ENCODE assay signal across 7 cellular contexts in genomic region chr10:75211007-75211735, GRCh38. TPM values are rescaled to one million over a fixed set of nuclear protein-coding genes. Genes with fewer than 3 reads are reported as not detected.
A peak's percentile ranks its signal among the peaks of the same experiment; 100 is the strongest.
DNase-seq lines count a peak whose midpoint lies in the region; ATAC-seq and TF ChIP-seq lines count a peak whose summit lies in the region.

No MANE protein-coding gene starts in this region.

- H3K4me1 Mint-ChIP-seq in neural crest cell: peaks cover 21% of the 10 kb centered on the region

- H3K36me3 Mint-ChIP-seq in neural crest cell (ENCODE audit: low read depth): peaks cover 8% of the 10 kb centered on the region

- ATAC-seq in HG02759 (IDR thresholded peaks at IDR 0.05; ENCODE audit: unreplicated experiment): no peak

- TF ChIP-seq POLR2A in esophagus squamous epithelium (IDR thresholded peaks at IDR 0.05): peak in 2 of 4 donors; percentile 6 to 18

- intact Hi-C loops in esophagus squamous epithelium (cut with DNase I): no loop called here

- H3K4me3 ChIP-seq in GM08714 (ENCODE audit: low read length) (peak overlapping the region; percentile 99), HUES64 (ENCODE audit: low read length) (peak overlapping the region; percentile 94), esophagus squamous epithelium (peak overlapping the region; percentile 86 to 96 (median 95))

- WGBS in HUES64: under 1% methylated on average over 38 of the region's 38 CpGs
- 0% methylated on average over 12 to 27 of the region's 38 CpGs for WGBS in esophagus squamous epithelium, 2 donors

- DNase-seq in activated CD4-positive, alpha-beta T cell treated with anti-CD3 and anti-CD28 coated beads, Interleukin-2, amount 50 U/mL, for 4 hours: peak; percentile 25 to 32
- no peak for DNase-seq in esophagus squamous epithelium (lab: John Stamatoyannopoulos, UW)
- no peak for DNase-seq in neural crest cell (ENCODE audit: low read depth, low spot score)
- no peak for DNase-seq in DMS79 treated with DMSO at 0.1 percent for 48 hours (lab: John Stamatoyannopoulos, UW)

- H3K9ac ChIP-seq in HUES64 (ENCODE audit: low read depth, low read length): peak overlapping the region; percentile 93

- TF ChIP-seq CTCF in esophagus squamous epithelium (IDR thresholded peaks at IDR 0.05): no peak
- no peak for TF ChIP-seq CTCF in neural crest cell (conservative IDR thresholded peaks at IDR 0.05)

- peak overlapping the region; percentile 99 for H3K27ac ChIP-seq in HUES64 (ENCODE audit: low read depth, low read length)
- H3K27ac ChIP-seq in esophagus squamous epithelium: peak overlapping the region; percentile 97 to 100 (median 98)

- no peaks in the 10 kb centered on the region for H3K27me3 Mint-ChIP-seq in neural crest cell (ENCODE audit: low read depth)

- H3K4me3 Mint-ChIP-seq in neural crest cell: peak overlapping the region; percentile 91

- peak overlapping the region; percentile 93 for H3K27ac Mint-ChIP-seq in neural crest cell (ENCODE audit: unreplicated experiment)

- no peaks in the 10 kb centered on the region for H3K27me3 ChIP-seq in HUES64 (ENCODE audit: insufficient read depth, low read length)
- H3K27me3 ChIP-seq in esophagus squamous epithelium: no peaks in the 10 kb centered on the region

- peaks cover 22% of the 10 kb centered on the region for H3K4me1 ChIP-seq in HUES64 (ENCODE audit: insufficient read depth, low read length)
- peaks cover 13 to 88% (median 72%) of the 10 kb centered on the region in 3 donors for H3K4me1 ChIP-seq in esophagus squamous epithelium

- H3K9me3 ChIP-seq in HUES64 (ENCODE audit: insufficient read depth, low read depth, low read length) (no peaks in the 10 kb centered on the region), esophagus squamous epithelium (no peaks in the 10 kb centered on the region)

- peaks cover 46% of the 10 kb centered on the region for H3K36me3 ChIP-seq in HUES64 (ENCODE audit: insufficient read depth, low read length)
- H3K36me3 ChIP-seq in esophagus squamous epithelium: peaks cover 8 to 44% (median 12%) of the 10 kb centered on the region in 3 donors

- no peaks in the 10 kb centered on the region for H3K9me3 Mint-ChIP-seq in neural crest cell

RNA-seq across cellular contexts. Expression of gene VDAC2, which starts 0.6 kb away (rescaled TPM):
- 214 TPM for polyA plus RNA-seq in HUES64 (2013, experiment 1 of 2)
- polyA plus RNA-seq in HUES64 (2013, experiment 2 of 2): 228 TPM
- total RNA-seq in esophagus squamous epithelium: 100 to 1,000 TPM; 219 to 319 (median 285) TPM
- 197 and 202 TPM in 2 replicates for total RNA-seq in neural crest cell

RNA-seq across cellular contexts. Expression of gene COMTD1, which starts 24.6 kb away (rescaled TPM):
- 15.6 TPM for polyA plus RNA-seq in HUES64 (2013, experiment 1 of 2)
- polyA plus RNA-seq in HUES64 (2013, experiment 2 of 2): 14.8 TPM
- total RNA-seq in esophagus squamous epithelium (100 to 1,000 TPM in 3 of 4 donors, 10 to 100 TPM in 1; 87.8 to 139 (median 111) TPM), neural crest cell (4.7 and 6.3 TPM in 2 replicates)

Comparison
In these comparisons a context has a peak if more than half of its experiments do, and no peak if none do; other contexts are left out.
1. DNase-seq: peak in activated CD4-positive, alpha-beta T cell treated with anti-CD3 and anti-CD28 coated beads, Interleukin-2, amount 50 U/mL, for 4 hours (2 of 2); none in esophagus squamous epithelium (single experiment), neural crest cell (single experiment) and DMS79 treated with DMSO at 0.1 percent for 48 hours (single experiment).
2. RNA of gene COMTD1, which starts 24.6 kb away (total RNA-seq): 87.8 to 139 TPM in esophagus squamous epithelium; 4.7 to 6.3 TPM in neural crest cell; every median in the first group is over 10 times any median in the second.
3. Peak in every context shown above with its lines, with median percentiles within 50 percentile points of each other: H3K4me3 ChIP-seq.